Comparison of ENCODE assay signal across 18 cellular contexts in genomic region chr6:167221408-167222201, GRCh38.
DNase-seq lines count a peak whose midpoint lies in the region; ATAC-seq, FAIRE-seq and TF ChIP-seq lines count a peak whose summit lies in the region.
"Had no signal": no experiment of that assay in that cellular context is flagged by ENCODE, and none has a peak within 500 bp of the region (broad histone marks: within the 10 kb centered on the region; RNA-seq: fewer than 3 reads in every experiment).

No MANE protein-coding gene starts in this region.

- no peak overlapping the region for H3K27ac Mint-ChIP-seq in stimulated activated memory B cell treated with anti-CD40 and anti-IgM and Interleukin-4, amounts not matched to agents 10 μg/mL and 1 μg/mL and 100 μg/mL, for 72 hours
- H3K27ac Mint-ChIP-seq: CD4-positive, alpha-beta T cell had no signal

- H3K27me3 Mint-ChIP-seq in stimulated activated memory B cell treated with anti-CD40 and anti-IgM and Interleukin-4, amounts not matched to agents 10 μg/mL and 1 μg/mL and 100 μg/mL, for 72 hours = peaks cover 4% of the 10 kb centered on the region
- H3K27me3 Mint-ChIP-seq: CD4-positive, alpha-beta T cell had no signal

- H3K4me3 ChIP-seq in bronchial epithelial cell (ENCODE audit: low read depth, low read length) = no peak overlapping the region
- H3K4me3 ChIP-seq: GM23248, SK-N-MC had no signal

- no peak overlapping the region for H3K4me3 Mint-ChIP-seq in stimulated activated memory B cell treated with anti-CD40 and anti-IgM and Interleukin-4, amounts not matched to agents 10 μg/mL and 1 μg/mL and 100 μg/mL, for 72 hours
- H3K4me3 Mint-ChIP-seq: CD4-positive, alpha-beta T cell had no signal

- no peaks in the 10 kb centered on the region for H3K27me3 ChIP-seq in bronchial epithelial cell (ENCODE audit: control insufficient read depth, insufficient read depth, low read length)
- H3K27me3 ChIP-seq: BE2C had no signal

- no peaks in the 10 kb centered on the region for H3K4me1 Mint-ChIP-seq in stimulated activated memory B cell treated with anti-CD40 and anti-IgM and Interleukin-4, amounts not matched to agents 10 μg/mL and 1 μg/mL and 100 μg/mL, for 72 hours

- DNase-seq in NCI-H69 (lab: John Stamatoyannopoulos, UW) = peak; percentile 9
- DNase-seq in bronchial epithelial cell (ENCODE audit: low read depth) = no peak
- DNase-seq in left kidney (ENCODE audit: low read depth, low spot score) = peak; percentile 74
- DNase-seq in UCSD-AML1 (lab: John Stamatoyannopoulos, UW; ENCODE audit: unreplicated experiment) = no peak
- DNase-seq in 8988T = no peak
- DNase-seq in GM19238 (ENCODE audit: insufficient read length, low spot score) = no peak
- DNase-seq: BE2C; CD4-positive, alpha-beta T cell; DMS53; GM23248; KG1; NCI-H1048; NCI-H1436 treated with DMSO at 0.1 percent for 48 hours; NCI-H2029 treated with DMSO at 0.1 percent for 48 hours; NCI-H510A had no signal

- no peak for TF ChIP-seq CTCF in bronchial epithelial cell (IDR thresholded peaks at IDR 0.05; ENCODE audit: insufficient read depth, low read length, severe bottlenecking)

- peak; percentile 68 for FAIRE-seq in bronchial epithelial cell (lab: Jason Lieb, UNC)

- no peaks in the 10 kb centered on the region for H3K9me3 Mint-ChIP-seq in stimulated activated memory B cell treated with anti-CD40 and anti-IgM and Interleukin-4, amounts not matched to agents 10 μg/mL and 1 μg/mL and 100 μg/mL, for 72 hours
- H3K9me3 Mint-ChIP-seq: CD4-positive, alpha-beta T cell had no signal

- peak; percentile 35 for ATAC-seq in stimulated activated memory B cell treated with anti-CD40 and anti-IgM and Interleukin-4, amounts not matched to agents 10 μg/mL and 1 μg/mL and 100 μg/mL, for 72 hours
- ATAC-seq: Right ventricle myocardium inferior had no signal

- H3K36me3 Mint-ChIP-seq in stimulated activated memory B cell treated with anti-CD40 and anti-IgM and Interleukin-4, amounts not matched to agents 10 μg/mL and 1 μg/mL and 100 μg/mL, for 72 hours = no peaks in the 10 kb centered on the region

- H3K36me3 ChIP-seq in bronchial epithelial cell (ENCODE audit: control insufficient read depth, insufficient read depth, low read length) = no peaks in the 10 kb centered on the region
- H3K36me3 ChIP-seq: BE2C had no signal

Comparison
In these comparisons a context has a peak if more than half of its experiments do, and no peak if none do; other contexts are left out.
1. DNase-seq: peak in NCI-H69 (single experiment) and left kidney (single experiment); none in bronchial epithelial cell (single experiment), UCSD-AML1 (single experiment), 8988T (single experiment) and GM19238 (single experiment).